Comparison of ENCODE assay signal across 8 cellular contexts in genomic region chr19:3284759-3285646, GRCh38.
A peak's percentile ranks its signal among the peaks of the same experiment; 100 is the strongest.
DNase-seq lines count a peak whose midpoint lies in the region; ATAC-seq, FAIRE-seq and TF ChIP-seq lines count a peak whose summit lies in the region.

No MANE protein-coding gene starts in this region.

- peak overlapping the region; percentile 47 for H3K4me3 Mint-ChIP-seq in CD8-positive, alpha-beta T cell

- H3K36me3 Mint-ChIP-seq in CD8-positive, alpha-beta T cell, result no peaks in the 10 kb centered on the region

- POLR2A ChIA-PET in CD8-positive, alpha-beta T cell (lab: Charles Lee), result interaction anchor here (1.5 kb wide), 1 partner anchor 9 kb away, joined by 5 read pairs; no protein-coding TSS in a partner anchor
- POLR2A ChIA-PET in GM12878 (lab: Charles Lee), result no interaction called here

- no peak for TF ChIP-seq CTCF in CD8-positive, alpha-beta T cell (IDR thresholded peaks at IDR 0.05)
- no peak for TF ChIP-seq CTCF in GM12878 (IDR thresholded peaks at IDR 0.05 in 2 of 3, conservative IDR thresholded peaks at IDR 0.05 in 1 of 3; ENCODE audit: control insufficient read depth in 2 of 3, extremely low read depth in 1 of 3, insufficient read depth in 1 of 3, low read depth in 3 of 3, low read length in 3 of 3)

- in situ Hi-C loops in GM12878 (cut with MboI), result no loop called here

- H3K27ac Mint-ChIP-seq in CD8-positive, alpha-beta T cell, result no peak overlapping the region

- TF ChIP-seq EP300 in GM12878 (IDR thresholded peaks at IDR 0.05; ENCODE audit: borderline replicate concordance in 1 of 2, control insufficient read depth in 1 of 2, low read depth in 2 of 2, low read length in 2 of 2), result no peak

- H2AFZ ChIP-seq in Karpas-422 (ENCODE audit: low read length) (no peak overlapping the region), GM12878 (ENCODE audit: control insufficient read depth, low read depth, low read length) (peak overlapping the region; percentile 78)

- H3K9me3 Mint-ChIP-seq in CD8-positive, alpha-beta T cell, result no peaks in the 10 kb centered on the region

- peaks cover 7% of the 10 kb centered on the region for H3K27me3 Mint-ChIP-seq in CD8-positive, alpha-beta T cell (ENCODE audit: low read depth)

- H4K20me1 ChIP-seq in Karpas-422 (ENCODE audit: insufficient read depth, low read depth, low read length) (no peaks in the 10 kb centered on the region), GM12878 (ENCODE audit: control insufficient read depth, insufficient read depth) (no peaks in the 10 kb centered on the region)

- H3K4me2 ChIP-seq in Karpas-422 (ENCODE audit: low read depth, low read length, poor library complexity, severe bottlenecking) (no peak overlapping the region), GM12878 (ENCODE audit: control insufficient read depth, insufficient read depth) (peak overlapping the region; percentile 42; the same call in 1 of the 2 replicates)

- peaks cover 15% of the 10 kb centered on the region for H3K4me1 ChIP-seq in CD8-positive, alpha-beta T cell (ENCODE audit: insufficient read depth, low read length)
- no peaks in the 10 kb centered on the region for H3K4me1 ChIP-seq in Karpas-422 (ENCODE audit: low read length)
- peaks cover 3% of the 10 kb centered on the region; the same call in 1 of the 2 replicates for H3K4me1 ChIP-seq in GM12878 (ENCODE audit: control insufficient read depth, insufficient read depth, low read length)

- SMC1A ChIA-PET in GM12878 (lab: Charles Lee; ENCODE audit: uncharacterized antibody, unreplicated experiment), result no interaction called here

- TF ChIP-seq RAD21 in GM12878 (IDR thresholded peaks at IDR 0.05; ENCODE audit: insufficient read depth, low read depth, low read length), result no peak

- peaks cover 13% of the 10 kb centered on the region for H3K4me1 Mint-ChIP-seq in CD8-positive, alpha-beta T cell (ENCODE audit: low read depth)

- intact Hi-C loops in CD8-positive, alpha-beta T cell (cut with DNase I, micrococcal nuclease), result loop anchor here (1.0 to 2.0 kb wide), 3 partner anchors 9 to 288 kb away; partner anchors contain the start of gene HMG20B (in 1 of the 2)
- intact Hi-C loops in GM12878 (cut with micrococcal nuclease; ENCODE audit: unreplicated experiment), result no loop called here

- no peak for TF ChIP-seq POLR2A in GM12878 (IDR thresholded peaks at IDR 0.05; ENCODE audit: low read depth, low read length)

- H3K9me2 ChIP-seq in Karpas-422 (replicated peaks; ENCODE audit: insufficient read depth, low read length), result no peaks in the 10 kb centered on the region

- 9% methylated on average over 15 of the region's 38 CpGs for WGBS in GM12878 (ENCODE audit: insufficient coverage, insufficient replicate concordance, low lambda C conversion rate, missing lambda C conversion rate)

- H3K9ac ChIP-seq in Karpas-422 (ENCODE audit: low read length) (no peak overlapping the region), GM12878 (ENCODE audit: control insufficient read depth, insufficient read depth, low read length) (no peak overlapping the region)

- H3K79me2 ChIP-seq in Karpas-422 (ENCODE audit: low read length), result no peaks in the 10 kb centered on the region
- no peaks in the 10 kb centered on the region for H3K79me2 ChIP-seq in GM12878 (ENCODE audit: control insufficient read depth, insufficient read depth, low read length)

- H3K4me3 ChIP-seq in CD8-positive, alpha-beta T cell (ENCODE audit: low read depth, low read length), result peak overlapping the region; percentile 20
- H3K4me3 ChIP-seq in Karpas-422 (ENCODE audit: low read length), result no peak overlapping the region
- no peak overlapping the region for H3K4me3 ChIP-seq in GM12878

- peak; percentile 80 for ATAC-seq in CD8-positive, alpha-beta T cell
- ATAC-seq in GM12878, result peak; percentile 92

- no TSS peak for BruUV-seq in GM12878 (replicated peaks; lab: Mats Ljungman, UMichigan)

- H3K9me3 ChIP-seq in CD8-positive, alpha-beta T cell (ENCODE audit: low read length), result no peaks in the 10 kb centered on the region
- H3K9me3 ChIP-seq in Karpas-422 (ENCODE audit: low read length), result no peaks in the 10 kb centered on the region
- no peaks in the 10 kb centered on the region; the same call in 2 of the 3 replicates for H3K9me3 ChIP-seq in GM12878 (replicated peaks; ENCODE audit: control insufficient read depth, insufficient read depth, low read length)

- no peaks in the 10 kb centered on the region for H3K36me3 ChIP-seq in CD8-positive, alpha-beta T cell (ENCODE audit: insufficient read depth, low read length)
- no peaks in the 10 kb centered on the region for H3K36me3 ChIP-seq in Karpas-422 (ENCODE audit: insufficient read depth, low read length)
- no peaks in the 10 kb centered on the region for H3K36me3 ChIP-seq in GM12878 (ENCODE audit: control insufficient read depth in 2 of 2, insufficient read depth in 2 of 2, low read length in 1 of 2)

- RAD21 ChIA-PET in GM12878 (lab: Charles Lee; ENCODE audit: unreplicated experiment), result interaction anchor here (0.6 kb wide), 1 partner anchor 9 kb away, joined by 3 read pairs; no protein-coding TSS in a partner anchor

- peak; percentile 20 to 86 (median 52) for DNase-seq in CD8-positive, alpha-beta T cell
- DNase-seq in Karpas-422 (peak; percentile 69), GM12878 (ENCODE audit: low read depth, low spot score) (no peak), islet precursor cell (peak; percentile 97), dedifferentiated amniotic fluid mesenchymal stem cell (ENCODE audit: extremely low spot score) (no peak), midbrain (lab: John Stamatoyannopoulos, UW) (no peak)
- peak; percentile 76 to 92 for DNase-seq in stimulated activated CD4-positive, alpha-beta T cell treated with anti-CD3 and anti-CD28 coated beads, Interleukin-4, amount 100 ng/mL, for 48 hours (ENCODE audit: low read depth in 2 of 2)

- CTCF ChIA-PET in CD8-positive, alpha-beta T cell (lab: Charles Lee), result interaction anchor here (0.7 to 1.1 kb wide), 2 partner anchors 9 to 11 kb away, joined by 3 read pairs; no protein-coding TSS in a partner anchor
- CTCF ChIA-PET in GM12878 (lab: Yijun Ruan, JAX), result interaction anchor here (0.6 to 1.8 kb wide), 4 partner anchors 10 to 408 kb away, joined by 3 to 10 read pairs (median 4); no protein-coding TSS in a partner anchor

- no peaks in the 10 kb centered on the region for H3K27me3 ChIP-seq in CD8-positive, alpha-beta T cell (ENCODE audit: insufficient read depth, low read length)
- no peaks in the 10 kb centered on the region for H3K27me3 ChIP-seq in Karpas-422 (ENCODE audit: low read length)
- H3K27me3 ChIP-seq in GM12878 (replicated peaks in 1 of 2; ENCODE audit: control insufficient read depth in 2 of 2, insufficient read depth in 2 of 2, low read length in 1 of 2), result peaks cover 0 to under 1% of the 10 kb centered on the region in 2 experiments; a peak in 1 of 4 replicates

- FAIRE-seq in TTC549 (lab: Jason Lieb, UNC) (peak; percentile 57), GM12878 (lab: Jason Lieb, UNC) (no peak)

- H3K27ac ChIP-seq in CD8-positive, alpha-beta T cell (ENCODE audit: low read depth, low read length), result no peak overlapping the region
- no peak overlapping the region for H3K27ac ChIP-seq in Karpas-422 (ENCODE audit: low read length)
- no peak overlapping the region for H3K27ac ChIP-seq in GM12878 (ENCODE audit: control insufficient read depth, insufficient read depth)

TF ChIP-seq in GM12878, 131 proteins besides CTCF, POLR2A, EP300 and RAD21:
- no peak for TF ChIP-seq NR2F1 (conservative IDR thresholded peaks at IDR 0.05)
- TF ChIP-seq CUX1 (IDR thresholded peaks at IDR 0.05; ENCODE audit: insufficient replicate concordance, low read depth, low read length), result no peak
- peak; percentile 12 for TF ChIP-seq SP1 (IDR thresholded peaks at IDR 0.05; ENCODE audit: low read depth, low read length)

Comparison
In these comparisons a context has a peak if more than half of its experiments do, and no peak if none do; other contexts are left out.
1. DNase-seq: peak in CD8-positive, alpha-beta T cell (7 of 7), Karpas-422 (single experiment), islet precursor cell (single experiment) and stimulated activated CD4-positive, alpha-beta T cell treated with anti-CD3 and anti-CD28 coated beads, Interleukin-4, amount 100 ng/mL, for 48 hours (2 of 2); none in GM12878 (single experiment), dedifferentiated amniotic fluid mesenchymal stem cell (single experiment) and midbrain (single experiment).